6 cellular contexts compared by ENCODE assay signal in genomic region chr7:3643091-3643490, GRCh38.
"Had no signal": no experiment of that assay in that cellular context is flagged by ENCODE, and none has a peak within 500 bp of the region (broad histone marks: within the 10 kb centered on the region; RNA-seq: fewer than 3 reads in every experiment).

No MANE protein-coding gene starts in this region.

- H3K4me3 ChIP-seq: K562 had no signal

- FAIRE-seq: HTR-8/SVneo, K562 had no signal

- DNase-seq: GOT3, H7, HCEC 1CT, IMR-90 had no signal
